Comparison of ENCODE assay signal across 9 cellular contexts in the genomic region with DNA sequence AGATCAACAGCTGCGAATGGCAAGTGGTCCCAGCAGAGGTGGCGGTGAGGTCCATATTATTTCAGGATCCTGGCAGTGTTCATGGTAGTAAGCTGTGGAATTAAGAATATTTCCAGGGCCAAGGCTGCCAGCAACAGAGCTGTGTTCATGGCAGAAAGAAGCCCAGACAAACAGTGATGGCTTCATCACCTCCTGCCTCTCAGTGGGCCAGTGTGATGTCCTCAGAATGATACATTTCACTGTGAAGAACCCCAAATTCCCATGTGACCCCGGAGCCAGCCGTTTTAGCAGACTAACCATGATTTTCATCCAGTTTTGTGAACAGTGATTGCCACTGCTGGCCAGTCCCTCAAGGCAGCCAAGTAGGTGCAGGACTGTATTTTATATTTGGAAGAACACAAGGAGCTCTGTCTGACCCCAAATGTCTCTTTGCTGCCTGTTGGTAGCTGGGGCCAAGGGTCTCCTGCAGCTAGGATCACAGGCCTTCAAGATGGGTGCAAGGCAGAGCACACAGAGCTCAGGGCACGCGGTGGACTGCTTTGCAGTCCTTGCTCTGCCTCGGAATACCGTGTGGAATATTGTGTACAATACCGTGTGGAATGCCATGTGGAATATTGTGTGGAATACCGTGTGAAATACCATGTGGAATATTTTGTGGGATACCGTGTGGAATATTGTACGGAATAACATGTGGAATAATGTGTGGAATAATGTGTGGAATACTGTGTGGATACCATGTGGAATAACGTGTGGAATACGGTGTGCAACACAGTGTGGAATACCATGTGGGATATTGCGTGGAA.
DNase-seq lines count a peak whose midpoint lies in the region; ATAC-seq, FAIRE-seq and TF ChIP-seq lines count a peak whose summit lies in the region.
"Had no signal": no experiment of that assay in that cellular context is flagged by ENCODE, and none has a peak within 500 bp of the region (broad histone marks: within the 10 kb centered on the region; RNA-seq: fewer than 3 reads in every experiment).

No MANE protein-coding gene starts in this region.

- peak; percentile 30 to 44 for ATAC-seq in activated CD4-positive, CD25-positive, alpha-beta regulatory T cell treated with anti-CD3 and anti-CD28 coated beads, Interleukin-2, amount 50 U/mL, for 24 hours
- ATAC-seq in GM12878 (peak; percentile 10; the same call in 2 of the 3 replicates), sciatic nerve (no peak), HG03520 (IDR thresholded peaks at IDR 0.05; ENCODE audit: unreplicated experiment) (no peak), GM21390 (IDR thresholded peaks at IDR 0.05; ENCODE audit: unreplicated experiment) (no peak), HG03439 (IDR thresholded peaks at IDR 0.05; ENCODE audit: unreplicated experiment) (no peak)

- no peak for TF ChIP-seq POLR2A in GM12878 (IDR thresholded peaks at IDR 0.05; ENCODE audit: low read depth, low read length)

- no peak overlapping the region for H3K27ac ChIP-seq in OCI-LY7 (ENCODE audit: low read depth, low read length, poor library complexity, severe bottlenecking)
- H3K27ac ChIP-seq in GM12878 (ENCODE audit: control insufficient read depth, insufficient read depth) = no peak overlapping the region

- H3K36me3 ChIP-seq in OCI-LY7 (ENCODE audit: insufficient read depth, low read length) (no peaks in the 10 kb centered on the region), GM12878 (ENCODE audit: control insufficient read depth in 2 of 2, insufficient read depth in 2 of 2, low read length in 1 of 2) (no peaks in the 10 kb centered on the region)

- CTCF ChIA-PET in OCI-LY7 (lab: Charles Lee; ENCODE audit: unreplicated experiment) (interaction anchor here (0.6 kb wide), 1 partner anchor 165 kb away, joined by 3 read pairs; no protein-coding TSS in a partner anchor), GM12878 (lab: Yijun Ruan, JAX) (interaction anchor here (0.7 to 0.8 kb wide), 2 partner anchors 64 to 103 kb away, joined by 3 read pairs; no protein-coding TSS in a partner anchor)

- TF ChIP-seq CTCF in OCI-LY7 (conservative IDR thresholded peaks at IDR 0.05; ENCODE audit: low read length) (no peak), GM12878 (IDR thresholded peaks at IDR 0.05 in 2 of 3, conservative IDR thresholded peaks at IDR 0.05 in 1 of 3; ENCODE audit: control insufficient read depth in 2 of 3, extremely low read depth in 1 of 3, insufficient read depth in 1 of 3, low read depth in 3 of 3, low read length in 3 of 3) (no peak)

- H4K20me1 ChIP-seq in OCI-LY7 (ENCODE audit: insufficient read depth, low read length) = no peaks in the 10 kb centered on the region
- H4K20me1 ChIP-seq in GM12878 (ENCODE audit: control insufficient read depth, insufficient read depth) = no peaks in the 10 kb centered on the region

- no peak overlapping the region for H2AFZ ChIP-seq in OCI-LY7 (ENCODE audit: low read length)
- no peak overlapping the region for H2AFZ ChIP-seq in GM12878 (ENCODE audit: control insufficient read depth, low read depth, low read length)

- H3K79me2 ChIP-seq in OCI-LY7 (ENCODE audit: insufficient read depth, low read depth, low read length) (no peaks in the 10 kb centered on the region), GM12878 (ENCODE audit: control insufficient read depth, insufficient read depth, low read length) (no peaks in the 10 kb centered on the region)

- in situ Hi-C loops in GM12878 (cut with MboI) = loop anchor here (10.0 kb wide), 1 partner anchor 381 kb away; no protein-coding TSS in a partner anchor

- RAD21 ChIA-PET in GM12878 (lab: Charles Lee; ENCODE audit: unreplicated experiment) = no interaction called here

- H3K4me2 ChIP-seq in OCI-LY7 (ENCODE audit: low read length) (no peak overlapping the region), GM12878 (ENCODE audit: control insufficient read depth, insufficient read depth) (no peak overlapping the region)

- no peak overlapping the region for H3K9ac ChIP-seq in GM12878 (ENCODE audit: control insufficient read depth, insufficient read depth, low read length)

- peaks cover 23% of the 10 kb centered on the region for H3K4me1 ChIP-seq in OCI-LY7 (ENCODE audit: insufficient read depth, low read length, poor library complexity, severe bottlenecking)
- peaks cover 26% of the 10 kb centered on the region for H3K4me1 ChIP-seq in GM12878 (ENCODE audit: control insufficient read depth, insufficient read depth, low read length)

- H3K9me3 ChIP-seq in OCI-LY7 (ENCODE audit: low read length) = peaks cover 39% of the 10 kb centered on the region
- no peaks in the 10 kb centered on the region for H3K9me3 ChIP-seq in GM12878 (replicated peaks; ENCODE audit: control insufficient read depth, insufficient read depth, low read length)

- SMC1A ChIA-PET in GM12878 (lab: Charles Lee; ENCODE audit: uncharacterized antibody, unreplicated experiment) = interaction anchor here (0.6 to 1.3 kb wide), 3 partner anchors 34 to 229 kb away, joined by 3 read pairs; no protein-coding TSS in a partner anchor

- no peaks in the 10 kb centered on the region for H3K9me2 ChIP-seq in OCI-LY7 (ENCODE audit: insufficient read depth, low read length)

- no peak for TF ChIP-seq RAD21 in GM12878 (IDR thresholded peaks at IDR 0.05; ENCODE audit: insufficient read depth, low read depth, low read length)

- BruUV-seq in OCI-LY7 (replicated peaks; lab: Mats Ljungman, UMichigan) (no TSS peak), GM12878 (replicated peaks; lab: Mats Ljungman, UMichigan) (no TSS peak)

- H3K4me3 ChIP-seq in OCI-LY7 (ENCODE audit: low read depth, low read length, poor library complexity, severe bottlenecking) (no peak overlapping the region), GM12878 (no peak overlapping the region)

- no peak for TF ChIP-seq EP300 in GM12878 (IDR thresholded peaks at IDR 0.05; ENCODE audit: borderline replicate concordance in 1 of 2, control insufficient read depth in 1 of 2, low read depth in 2 of 2, low read length in 2 of 2)

- POLR2A ChIA-PET in OCI-LY7 (lab: Charles Lee) (interaction anchor here (0.7 kb wide), 1 partner anchor 151 kb away, joined by 3 read pairs; no protein-coding TSS in a partner anchor), GM12878 (lab: Charles Lee) (no interaction called here)

- DNase-seq in activated CD4-positive, CD25-positive, alpha-beta regulatory T cell treated with anti-CD3 and anti-CD28 coated beads, Interleukin-2, amount 50 U/mL, for 72 hours = no peak
- DNase-seq in OCI-LY7 (ENCODE audit: low spot score) (peak; percentile 71), GM12878 (ENCODE audit: low read depth, low spot score) (no peak), sciatic nerve (ENCODE audit: low spot score) (peak; percentile 19)
- DNase-seq: NCI-H510A treated with DMSO at 0.1 percent for 48 hours had no signal

- intact Hi-C loops in OCI-LY7 (cut with micrococcal nuclease; ENCODE audit: unreplicated experiment) = loop anchor here (10.0 kb wide), 2 partner anchors 121 to 231 kb away; no protein-coding TSS in a partner anchor
- intact Hi-C loops in GM12878 (cut with micrococcal nuclease; ENCODE audit: unreplicated experiment) = loop anchor here (1.0 to 10.0 kb wide), 2 partner anchors 72 to 231 kb away; no protein-coding TSS in a partner anchor
- intact Hi-C loops in sciatic nerve (cut with DNase I) = no loop called here

- no peaks in the 10 kb centered on the region for H3K27me3 ChIP-seq in GM12878 (replicated peaks in 1 of 2; ENCODE audit: control insufficient read depth in 2 of 2, insufficient read depth in 2 of 2, low read length in 1 of 2)

- no peak for FAIRE-seq in GM12878 (lab: Jason Lieb, UNC)

- WGBS in GM12878 (ENCODE audit: insufficient coverage, insufficient replicate concordance, low lambda C conversion rate, missing lambda C conversion rate) = 88% methylated on average over 15 of the region's 15 CpGs

TF ChIP-seq in GM12878, 131 proteins besides CTCF, POLR2A, EP300 and RAD21 (continues in another document):
- TF ChIP-seq, protein P1, sequence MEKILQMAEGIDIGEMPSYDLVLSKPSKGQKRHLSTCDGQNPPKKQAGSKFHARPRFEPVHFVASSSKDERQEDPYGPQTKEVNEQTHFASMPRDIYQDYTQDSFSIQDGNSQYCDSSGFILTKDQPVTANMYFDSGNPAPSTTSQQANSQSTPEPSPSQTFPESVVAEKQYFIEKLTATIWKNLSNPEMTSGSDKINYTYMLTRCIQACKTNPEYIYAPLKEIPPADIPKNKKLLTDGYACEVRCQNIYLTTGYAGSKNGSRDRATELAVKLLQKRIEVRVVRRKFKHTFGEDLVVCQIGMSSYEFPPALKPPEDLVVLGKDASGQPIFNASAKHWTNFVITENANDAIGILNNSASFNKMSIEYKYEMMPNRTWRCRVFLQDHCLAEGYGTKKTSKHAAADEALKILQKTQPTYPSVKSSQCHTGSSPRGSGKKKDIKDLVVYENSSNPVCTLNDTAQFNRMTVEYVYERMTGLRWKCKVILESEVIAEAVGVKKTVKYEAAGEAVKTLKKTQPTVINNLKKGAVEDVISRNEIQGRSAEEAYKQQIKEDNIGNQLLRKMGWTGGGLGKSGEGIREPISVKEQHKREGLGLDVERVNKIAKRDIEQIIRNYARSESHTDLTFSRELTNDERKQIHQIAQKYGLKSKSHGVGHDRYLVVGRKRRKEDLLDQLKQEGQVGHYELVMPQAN (conservative IDR thresholded peaks at IDR 0.05) = no peak
- peak; percentile 96 for TF ChIP-seq EED (IDR thresholded peaks at IDR 0.05; ENCODE audit: low read depth)
- peak; percentile 98 for TF ChIP-seq GATAD2B (conservative IDR thresholded peaks at IDR 0.05; ENCODE audit: low read depth)
- TF ChIP-seq YY1 (IDR thresholded peaks at IDR 0.05; ENCODE audit: low read depth, low read length) = no peak
- TF ChIP-seq, protein P2, sequence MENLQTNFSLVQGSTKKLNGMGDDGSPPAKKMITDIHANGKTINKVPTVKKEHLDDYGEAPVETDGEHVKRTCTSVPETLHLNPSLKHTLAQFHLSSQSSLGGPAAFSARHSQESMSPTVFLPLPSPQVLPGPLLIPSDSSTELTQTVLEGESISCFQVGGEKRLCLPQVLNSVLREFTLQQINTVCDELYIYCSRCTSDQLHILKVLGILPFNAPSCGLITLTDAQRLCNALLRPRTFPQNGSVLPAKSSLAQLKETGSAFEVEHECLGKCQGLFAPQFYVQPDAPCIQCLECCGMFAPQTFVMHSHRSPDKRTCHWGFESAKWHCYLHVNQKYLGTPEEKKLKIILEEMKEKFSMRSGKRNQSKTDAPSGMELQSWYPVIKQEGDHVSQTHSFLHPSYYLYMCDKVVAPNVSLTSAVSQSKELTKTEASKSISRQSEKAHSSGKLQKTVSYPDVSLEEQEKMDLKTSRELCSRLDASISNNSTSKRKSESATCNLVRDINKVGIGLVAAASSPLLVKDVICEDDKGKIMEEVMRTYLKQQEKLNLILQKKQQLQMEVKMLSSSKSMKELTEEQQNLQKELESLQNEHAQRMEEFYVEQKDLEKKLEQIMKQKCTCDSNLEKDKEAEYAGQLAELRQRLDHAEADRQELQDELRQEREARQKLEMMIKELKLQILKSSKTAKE (IDR thresholded peaks at IDR 0.05; ENCODE audit: low read depth, poor library complexity, severe bottlenecking) = no peak

Comparison
In these comparisons a context has a peak if more than half of its experiments do, and no peak if none do; other contexts are left out.
1. ATAC-seq: peak in activated CD4-positive, CD25-positive, alpha-beta regulatory T cell treated with anti-CD3 and anti-CD28 coated beads, Interleukin-2, amount 50 U/mL, for 24 hours (2 of 2) and GM12878 (single experiment); none in sciatic nerve (single experiment), HG03520 (single experiment), GM21390 (single experiment) and HG03439 (single experiment).
2. DNase-seq: peak in OCI-LY7 (single experiment) and sciatic nerve (single experiment); none in activated CD4-positive, CD25-positive, alpha-beta regulatory T cell treated with anti-CD3 and anti-CD28 coated beads, Interleukin-2, amount 50 U/mL, for 72 hours (single experiment) and GM12878 (single experiment).